7 cellular contexts compared by ENCODE assay signal in genomic region chr3:52245322-52246263, GRCh38. TPM values are rescaled to one million over a fixed set of nuclear protein-coding genes. Genes with fewer than 3 reads are reported as not detected.
DNase-seq lines count a peak whose midpoint lies in the region; ATAC-seq and TF ChIP-seq lines count a peak whose summit lies in the region.

TSS of gene PPM1M (plus strand) at chr3:52245759. CDS start at chr3:52245825, 66 bp downstream.

- WGBS in thyroid gland, 2 donors: 5 to 14% methylated on average over 6 to 17 of the region's 98 CpGs

- H3K9ac ChIP-seq in mucosa of rectum (ENCODE audit: low read depth in 1 of 2, low read length in 2 of 2): peak within 1 kb of the TSS; percentile 75 to 83

- H3K27me3 ChIP-seq in mucosa of rectum (ENCODE audit: control insufficient read depth in 2 of 2, insufficient read depth in 2 of 2, low read length in 2 of 2) (no peaks in the 10 kb centered on the region), thyroid gland (no peaks in the 10 kb centered on the region)

- H3K4me3 ChIP-seq in epithelial cell of proximal tubule (ENCODE audit: low read depth, low read length): peak within 1 kb of the TSS; percentile 58
- H3K4me3 ChIP-seq in mucosa of rectum (ENCODE audit: low read length in 2 of 2): peak within 1 kb of the TSS; percentile 72 to 74
- peak within 1 kb of the TSS; percentile 30 to 53 (median 41) for H3K4me3 ChIP-seq in thyroid gland (replicated peaks in 1 of 3)

- peaks cover 11 to 13% of the 10 kb centered on the region in 2 donors for H3K36me3 ChIP-seq in mucosa of rectum (ENCODE audit: control insufficient read depth in 2 of 2, insufficient read depth in 2 of 2, low read length in 2 of 2)
- no peaks in the 10 kb centered on the region for H3K36me3 ChIP-seq in thyroid gland

- peak; percentile 42 for DNase-seq in LHCN-M2 (ENCODE audit: low read depth)
- peak; percentile 46 for DNase-seq in activated T-cell treated with anti-CD3 and anti-CD28 coated beads for 48 hours (ENCODE audit: low read depth)
- no peak for DNase-seq in epithelial cell of proximal tubule (ENCODE audit: low read depth)
- peak; percentile 54 to 56 for DNase-seq in thyroid gland

- H3K4me1 ChIP-seq in mucosa of rectum (ENCODE audit: control insufficient read depth in 2 of 2, insufficient read depth in 2 of 2, low read length in 2 of 2): peaks cover 11 to 17% of the 10 kb centered on the region in 2 donors
- peaks cover 5 to 39% of the 10 kb centered on the region in 2 donors for H3K4me1 ChIP-seq in thyroid gland

- peak within 1 kb of the TSS; percentile 72 to 87 for H3K27ac ChIP-seq in mucosa of rectum (ENCODE audit: low read depth in 2 of 2, low read length in 2 of 2)
- H3K27ac ChIP-seq in thyroid gland: peak within 1 kb of the TSS; percentile 59 to 79 (median 68)

- ATAC-seq in GM18498 (IDR thresholded peaks at IDR 0.05; ENCODE audit: unreplicated experiment) (peak; percentile 52), HG03108 (IDR thresholded peaks at IDR 0.05; ENCODE audit: unreplicated experiment) (no peak)

- TF ChIP-seq POLR2A in thyroid gland (IDR thresholded peaks at IDR 0.05): peak in 1 of 2 donors; percentile 45

- TF ChIP-seq CTCF in epithelial cell of proximal tubule (conservative IDR thresholded peaks at IDR 0.05; ENCODE audit: low read depth, low read length) (no peak), thyroid gland (IDR thresholded peaks at IDR 0.05) (no peak)

- intact Hi-C loops in thyroid gland (cut with DNase I): no loop called here

- H3K9me3 ChIP-seq in mucosa of rectum (ENCODE audit: control insufficient read depth in 2 of 2, low read length in 2 of 2) (no peaks in the 10 kb centered on the region), thyroid gland (no peaks in the 10 kb centered on the region)

RNA-seq across cellular contexts. Expression of gene PPM1M, which starts in this region (rescaled TPM):
- total RNA-seq in LHCN-M2 (2014; rRNA removed): 16.0 and 22.3 TPM in 2 replicates
- polyA plus RNA-seq in LHCN-M2 (2012): 26.5 TPM
- 6.9 and 8.9 TPM in 2 replicates for total RNA-seq in epithelial cell of proximal tubule
- 10 to 100 TPM; 15.8 to 22.8 (median 18.0) TPM for total RNA-seq in thyroid gland
